In the genomic region with DNA sequence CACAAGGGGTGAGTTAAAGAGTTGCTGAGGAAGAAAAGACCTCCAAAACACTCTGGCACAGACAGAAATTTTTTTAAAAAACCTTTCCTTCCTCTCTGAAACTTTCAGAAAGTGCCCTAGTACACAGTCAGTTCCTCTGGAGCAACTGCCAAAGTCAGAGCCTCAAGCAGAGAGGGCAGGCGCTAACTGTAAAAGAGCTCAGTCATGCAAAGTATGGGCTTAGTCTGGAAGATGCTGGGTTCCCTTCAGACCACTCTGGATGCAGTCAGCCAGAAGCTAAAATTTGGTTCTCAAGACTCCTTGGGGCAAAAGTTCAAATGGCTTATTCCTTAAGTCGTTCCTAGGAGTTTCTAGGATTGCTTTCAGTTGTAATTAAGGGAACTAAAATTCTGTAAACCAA, we compare ENCODE assay signal across 18 cellular contexts.
DNase-seq lines count a peak whose midpoint lies in the region; ATAC-seq, FAIRE-seq and TF ChIP-seq lines count a peak whose summit lies in the region.
"Had no signal": no experiment of that assay in that cellular context is flagged by ENCODE, and none has a peak within 500 bp of the region (broad histone marks: within the 10 kb centered on the region; RNA-seq: fewer than 3 reads in every experiment).

No MANE protein-coding gene starts in this region.

- H3K9me3 ChIP-seq in GM12878 (replicated peaks; ENCODE audit: control insufficient read depth, insufficient read depth, low read length) = no peaks in the 10 kb centered on the region
- H3K9me3 ChIP-seq: breast epithelium, gastroesophageal sphincter, MG63, pancreas had no signal

- H3K4me3 ChIP-seq in GM12878 = no peak overlapping the region
- H3K4me3 ChIP-seq: breast epithelium, gastroesophageal sphincter, MG63, pancreas, SK-N-MC had no signal

- no TSS peak for BruUV-seq in GM12878 (replicated peaks; lab: Mats Ljungman, UMichigan)

- TF ChIP-seq POLR2A in GM12878 (IDR thresholded peaks at IDR 0.05; ENCODE audit: low read depth, low read length) = no peak

- no peaks in the 10 kb centered on the region for H3K36me3 ChIP-seq in GM12878 (ENCODE audit: control insufficient read depth in 2 of 2, insufficient read depth in 2 of 2, low read length in 1 of 2)
- H3K36me3 ChIP-seq: breast epithelium, gastroesophageal sphincter, MG63, pancreas had no signal

- no peak overlapping the region for H3K27ac ChIP-seq in GM12878 (ENCODE audit: control insufficient read depth, insufficient read depth)
- H3K27ac ChIP-seq: breast epithelium, gastroesophageal sphincter, pancreas, SK-N-MC had no signal

- WGBS in GM12878 (ENCODE audit: insufficient coverage, insufficient replicate concordance, low lambda C conversion rate, missing lambda C conversion rate) = 21% methylated on average over 2 of the region's 2 CpGs

- intact Hi-C loops in GM12878 (cut with micrococcal nuclease; ENCODE audit: unreplicated experiment) = no loop called here

- H3K4me2 ChIP-seq in GM12878 (ENCODE audit: control insufficient read depth, insufficient read depth) = no peak overlapping the region

- DNase-seq in GDM1 (lab: John Stamatoyannopoulos, UW) (peak; percentile 14), NCI-H69 (lab: John Stamatoyannopoulos, UW) (peak; percentile 26), GM12878 (ENCODE audit: low read depth, low spot score) (no peak), midbrain (lab: John Stamatoyannopoulos, UW) (peak; percentile 11), NCI-H2029 (lab: John Stamatoyannopoulos, UW) (no peak), HCEC 1CT (no peak), foreskin melanocyte (no peak)
- DNase-seq: activated naive CD4-positive, alpha-beta T cell treated with Interleukin-2 at 50 U/mL for 16 hours; DMS 273 treated with DMSO at 0.1 percent for 48 hours; endodermal cell; MG63; pancreas; stimulated activated CD4-positive, alpha-beta T cell treated with anti-CD3 and anti-CD28 coated beads, Interleukin-12 subunit alpha, Interleukin-12 subunit beta, amount 100 ng/mL, for 4 hours had no signal

- FAIRE-seq in GM12878 (lab: Jason Lieb, UNC) = no peak
- FAIRE-seq: islet of Langerhans, pancreas had no signal

- SMC1A ChIA-PET in GM12878 (lab: Charles Lee; ENCODE audit: uncharacterized antibody, unreplicated experiment) = no interaction called here

- CTCF ChIA-PET in GM12878 (lab: Yijun Ruan, JAX) = no interaction called here

- TF ChIP-seq EP300 in GM12878 (IDR thresholded peaks at IDR 0.05; ENCODE audit: borderline replicate concordance in 1 of 2, control insufficient read depth in 1 of 2, low read depth in 2 of 2, low read length in 2 of 2) = no peak

- H3K9ac ChIP-seq in GM12878 (ENCODE audit: control insufficient read depth, insufficient read depth, low read length) = no peak overlapping the region

- no peak for TF ChIP-seq RAD21 in GM12878 (IDR thresholded peaks at IDR 0.05; ENCODE audit: insufficient read depth, low read depth, low read length)

- no peaks in the 10 kb centered on the region for H3K79me2 ChIP-seq in GM12878 (ENCODE audit: control insufficient read depth, insufficient read depth, low read length)

- H2AFZ ChIP-seq in GM12878 (ENCODE audit: control insufficient read depth, low read depth, low read length) = no peak overlapping the region

- no peak for TF ChIP-seq CTCF in GM12878 (IDR thresholded peaks at IDR 0.05 in 2 of 3, conservative IDR thresholded peaks at IDR 0.05 in 1 of 3; ENCODE audit: control insufficient read depth in 2 of 3, extremely low read depth in 1 of 3, insufficient read depth in 1 of 3, low read depth in 3 of 3, low read length in 3 of 3)

- no peaks in the 10 kb centered on the region for H3K4me1 ChIP-seq in GM12878 (ENCODE audit: control insufficient read depth, insufficient read depth, low read length)
- H3K4me1 ChIP-seq: breast epithelium, gastroesophageal sphincter, pancreas had no signal

- H3K27me3 ChIP-seq in GM12878 (replicated peaks in 1 of 2; ENCODE audit: control insufficient read depth in 2 of 2, insufficient read depth in 2 of 2, low read length in 1 of 2) = no peaks in the 10 kb centered on the region
- H3K27me3 ChIP-seq: breast epithelium, gastroesophageal sphincter, MG63, pancreas had no signal

- POLR2A ChIA-PET in GM12878 (lab: Charles Lee) = no interaction called here

- in situ Hi-C loops in GM12878 (cut with MboI) = no loop called here

- ATAC-seq in GM12878 = peak; percentile 63
- no peak for ATAC-seq in HG03378 (IDR thresholded peaks at IDR 0.05; ENCODE audit: unreplicated experiment)
- ATAC-seq: gastroesophageal sphincter, pancreas had no signal

- RAD21 ChIA-PET in GM12878 (lab: Charles Lee; ENCODE audit: unreplicated experiment) = no interaction called here

- H4K20me1 ChIP-seq in GM12878 (ENCODE audit: control insufficient read depth, insufficient read depth) = no peaks in the 10 kb centered on the region

TF ChIP-seq in GM12878, 131 proteins besides CTCF, POLR2A, EP300 and RAD21:
- no peak for TF ChIP-seq YBX1 (IDR thresholded peaks at IDR 0.05)
- no peak for TF ChIP-seq CEBPB (IDR thresholded peaks at IDR 0.05; ENCODE audit: borderline replicate concordance in 1 of 2, low read depth in 2 of 2, low read length in 2 of 2)
- TF ChIP-seq SMARCA5 (IDR thresholded peaks at IDR 0.05) = no peak
- TF ChIP-seq BACH1 (IDR thresholded peaks at IDR 0.05; ENCODE audit: borderline replicate concordance) = no peak
- TF ChIP-seq YY1 (IDR thresholded peaks at IDR 0.05; ENCODE audit: low read depth, low read length) = no peak
- TF ChIP-seq IRF3 (IDR thresholded peaks at IDR 0.05) = no peak
- TF ChIP-seq CHD1 (IDR thresholded peaks at IDR 0.05; ENCODE audit: low read depth, low read length) = no peak
- no peak for TF ChIP-seq MYB (IDR thresholded peaks at IDR 0.05; ENCODE audit: borderline replicate concordance, low read depth, low read length)

Comparison
In these comparisons a context has a peak if more than half of its experiments do, and no peak if none do; other contexts are left out.
1. DNase-seq: peak in GDM1 (single experiment), NCI-H69 (single experiment) and midbrain (single experiment); none in GM12878 (single experiment), NCI-H2029 (single experiment), HCEC 1CT (single experiment) and foreskin melanocyte (single experiment).